Comparison of ENCODE assay signal across 1 cellular context in the genomic region with DNA sequence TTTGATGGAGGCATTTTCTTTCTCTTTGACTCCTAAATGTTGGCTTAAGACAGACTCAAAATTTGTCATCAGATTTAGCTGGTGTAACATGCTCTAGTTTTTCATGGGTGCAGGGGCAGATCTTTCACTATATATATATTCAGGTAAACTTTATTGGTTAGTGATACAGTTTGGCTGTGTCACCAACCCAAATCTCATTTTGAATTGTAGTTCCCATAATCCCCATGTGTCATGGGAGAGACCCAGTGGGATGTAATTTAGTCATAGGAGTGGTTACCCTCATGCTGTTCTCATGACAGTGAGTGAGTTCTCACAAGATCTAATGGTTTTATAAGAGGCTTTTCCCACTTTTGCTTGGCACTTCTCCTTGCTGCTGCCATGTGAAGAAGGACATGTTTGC.
TF ChIP-seq lines count a peak whose summit lies in the region.

No MANE protein-coding gene starts in this region.

TF ChIP-seq in WTC11, 78 proteins besides CTCF, POLR2A, EP300 and RAD21 (continued from another document):
- no peak for TF ChIP-seq ZNF263 (CRISPR knock-in tag; IDR thresholded peaks at IDR 0.05; ENCODE audit: low read depth)
- TF ChIP-seq, protein P1, sequence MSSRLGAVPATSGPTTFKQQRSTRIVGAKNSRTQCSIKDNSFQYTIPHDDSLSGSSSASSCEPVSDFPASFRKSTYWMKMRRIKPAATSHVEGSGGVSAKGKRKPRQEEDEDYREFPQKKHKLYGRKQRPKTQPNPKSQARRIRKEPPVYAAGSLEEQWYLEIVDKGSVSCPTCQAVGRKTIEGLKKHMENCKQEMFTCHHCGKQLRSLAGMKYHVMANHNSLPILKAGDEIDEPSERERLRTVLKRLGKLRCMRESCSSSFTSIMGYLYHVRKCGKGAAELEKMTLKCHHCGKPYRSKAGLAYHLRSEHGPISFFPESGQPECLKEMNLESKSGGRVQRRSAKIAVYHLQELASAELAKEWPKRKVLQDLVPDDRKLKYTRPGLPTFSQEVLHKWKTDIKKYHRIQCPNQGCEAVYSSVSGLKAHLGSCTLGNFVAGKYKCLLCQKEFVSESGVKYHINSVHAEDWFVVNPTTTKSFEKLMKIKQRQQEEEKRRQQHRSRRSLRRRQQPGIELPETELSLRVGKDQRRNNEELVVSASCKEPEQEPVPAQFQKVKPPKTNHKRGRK (CRISPR knock-in tag; IDR thresholded peaks at IDR 0.05; ENCODE audit: borderline replicate concordance) = no peak
- no peak for TF ChIP-seq RELA (CRISPR knock-in tag; IDR thresholded peaks at IDR 0.05; ENCODE audit: borderline replicate concordance)
- TF ChIP-seq NFYB (CRISPR knock-in tag; conservative IDR thresholded peaks at IDR 0.05; ENCODE audit: low read depth) = no peak
- TF ChIP-seq ZNF317 (CRISPR knock-in tag; IDR thresholded peaks at IDR 0.05; ENCODE audit: borderline replicate concordance, low read depth) = no peak
- TF ChIP-seq CREM (CRISPR knock-in tag; IDR thresholded peaks at IDR 0.05) = no peak
- TF ChIP-seq, protein P2, sequence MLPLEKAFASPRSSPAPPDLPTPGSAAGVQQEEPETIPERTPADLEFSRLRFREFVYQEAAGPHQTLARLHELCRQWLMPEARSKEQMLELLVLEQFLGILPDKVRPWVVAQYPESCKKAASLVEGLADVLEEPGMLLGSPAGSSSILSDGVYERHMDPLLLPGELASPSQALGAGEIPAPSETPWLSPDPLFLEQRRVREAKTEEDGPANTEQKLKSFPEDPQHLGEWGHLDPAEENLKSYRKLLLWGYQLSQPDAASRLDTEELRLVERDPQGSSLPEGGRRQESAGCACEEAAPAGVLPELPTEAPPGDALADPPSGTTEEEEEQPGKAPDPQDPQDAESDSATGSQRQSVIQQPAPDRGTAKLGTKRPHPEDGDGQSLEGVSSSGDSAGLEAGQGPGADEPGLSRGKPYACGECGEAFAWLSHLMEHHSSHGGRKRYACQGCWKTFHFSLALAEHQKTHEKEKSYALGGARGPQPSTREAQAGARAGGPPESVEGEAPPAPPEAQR (CRISPR knock-in tag; IDR thresholded peaks at IDR 0.05) = no peak
- TF ChIP-seq CREB1 (CRISPR knock-in tag; IDR thresholded peaks at IDR 0.05) = no peak
- no peak for TF ChIP-seq ZNF219 (CRISPR knock-in tag; IDR thresholded peaks at IDR 0.05; ENCODE audit: borderline replicate concordance)
